ENCODE assay signal across 8 cellular contexts in the genomic region with DNA sequence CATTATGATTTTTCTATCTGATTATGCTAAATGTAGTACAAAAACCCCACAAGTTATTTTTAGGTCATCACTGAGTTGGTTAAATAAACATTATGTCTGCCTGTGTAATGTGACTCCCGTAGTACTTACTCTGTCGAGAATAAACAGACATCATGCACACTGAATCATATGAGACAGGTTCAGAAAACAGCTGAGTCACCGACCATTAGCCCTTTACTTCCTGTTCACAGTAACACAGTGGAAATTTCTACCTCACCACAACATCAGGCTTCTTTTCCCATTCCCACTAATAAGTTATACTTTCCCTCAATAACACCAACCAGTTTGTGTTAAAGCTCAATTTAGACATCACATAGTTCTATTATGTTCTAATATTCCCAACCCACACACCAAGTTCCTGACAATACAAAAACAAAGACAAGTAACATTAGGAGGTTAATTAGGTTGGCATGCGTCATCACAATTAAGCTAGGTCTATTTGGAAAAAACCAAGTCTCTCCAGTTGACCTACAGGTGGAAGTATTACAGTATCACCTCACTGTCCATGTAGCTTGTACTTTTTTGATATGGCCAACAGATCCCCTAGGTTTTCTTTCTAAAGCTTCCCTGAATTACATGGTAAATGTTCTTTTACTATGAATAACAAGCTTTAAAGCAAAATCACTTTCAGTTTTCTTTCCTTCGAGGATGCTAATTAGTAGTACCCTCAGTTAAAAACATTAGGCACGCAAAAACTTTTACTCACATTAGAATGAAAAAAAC.
DNase-seq lines count a peak whose midpoint lies in the region; ATAC-seq and TF ChIP-seq lines count a peak whose summit lies in the region.

No MANE protein-coding gene starts in this region.

- no peaks in the 10 kb centered on the region for H3K9me3 Mint-ChIP-seq in activated CD4-positive, alpha-beta T cell treated with anti-CD3 and anti-CD28 coated beads for 36 hours (ENCODE audit: low read depth)

- intact Hi-C loops in activated CD4-positive, alpha-beta T cell treated with anti-CD3 and anti-CD28 coated beads for 36 hours (cut with DNase I, micrococcal nuclease) = loop anchor here (1.0 to 5.0 kb wide), 4 partner anchors 30 to 270 kb away; a partner anchor contains a TSS
- intact Hi-C loops in OCI-LY7 (cut with micrococcal nuclease; ENCODE audit: unreplicated experiment) = no loop called here

- H3K4me1 ChIP-seq in OCI-LY7 (ENCODE audit: insufficient read depth, low read length, poor library complexity, severe bottlenecking) (peaks cover 9% of the 10 kb centered on the region), smooth muscle cell (ENCODE audit: low read depth) (peaks cover 15% of the 10 kb centered on the region)

- H3K27me3 ChIP-seq in smooth muscle cell (ENCODE audit: low read depth) = no peaks in the 10 kb centered on the region

- H3K36me3 ChIP-seq in OCI-LY7 (ENCODE audit: insufficient read depth, low read length) (0 out of 2 replicates have a peak, but pooled peaks cover 4% of the 10 kb centered on the region), smooth muscle cell (ENCODE audit: low read depth) (no peaks in the 10 kb centered on the region)

- no peak overlapping the region for H3K4me3 ChIP-seq in Jurkat, Clone E6-1 (ENCODE audit: low read length)
- H3K4me3 ChIP-seq in OCI-LY7 (ENCODE audit: low read depth, low read length, poor library complexity, severe bottlenecking) (no peak overlapping the region), smooth muscle cell (peak overlapping the region; percentile 16)

- TF ChIP-seq CTCF in OCI-LY7 (conservative IDR thresholded peaks at IDR 0.05; ENCODE audit: low read length) (no peak), smooth muscle cell (IDR thresholded peaks at IDR 0.05; ENCODE audit: borderline replicate concordance, insufficient read depth, poor library complexity, severe bottlenecking) (no peak)

- no peaks in the 10 kb centered on the region for H3K9me2 ChIP-seq in OCI-LY7 (ENCODE audit: insufficient read depth, low read length)

- CTCF ChIA-PET in activated CD4-positive, alpha-beta T cell treated with anti-CD3 and anti-CD28 coated beads for 36 hours (lab: Charles Lee) = interaction anchor here (0.6 to 0.7 kb wide), 2 partner anchors 10 to 389 kb away, joined by 3 read pairs; no protein-coding TSS in a partner anchor
- CTCF ChIA-PET in OCI-LY7 (lab: Charles Lee; ENCODE audit: unreplicated experiment) = no interaction called here

- peaks cover 18% of the 10 kb centered on the region for H3K36me3 Mint-ChIP-seq in activated CD4-positive, alpha-beta T cell treated with anti-CD3 and anti-CD28 coated beads for 36 hours (ENCODE audit: low read depth)

- H3K9ac ChIP-seq in smooth muscle cell (ENCODE audit: low read depth) = peak overlapping the region; percentile 70

- BruUV-seq in OCI-LY7 (replicated peaks; lab: Mats Ljungman, UMichigan) = no TSS peak

- peak; percentile 57 for DNase-seq in activated CD4-positive, alpha-beta T cell treated with anti-CD3 and anti-CD28 coated beads for 36 hours
- no peak for DNase-seq in activated CD4-positive, alpha-beta T cell treated with anti-CD3 and anti-CD28 coated beads for 1 hour
- DNase-seq in Jurkat, Clone E6-1 (ENCODE audit: low read depth, low spot score) = peak; percentile 60
- DNase-seq in OCI-LY7 (ENCODE audit: low spot score) (peak; percentile 11), astrocyte of the hippocampus (ENCODE audit: low read depth, low spot score) (peak; percentile 97), iPS-NIHi11 (ENCODE audit: low spot score) (peak; percentile 31), smooth muscle cell (lab: John Stamatoyannopoulos, UW; ENCODE audit: unreplicated experiment) (no peak)

- H3K27ac ChIP-seq in OCI-LY7 (ENCODE audit: low read depth, low read length, poor library complexity, severe bottlenecking) (no peak overlapping the region), smooth muscle cell (ENCODE audit: low read depth) (peak overlapping the region; percentile 94)

- H4K20me1 ChIP-seq in OCI-LY7 (ENCODE audit: insufficient read depth, low read length) (no peaks in the 10 kb centered on the region), smooth muscle cell (ENCODE audit: low read depth) (peaks cover 8% of the 10 kb centered on the region)

- WGBS in smooth muscle cell (ENCODE audit: low lambda C conversion rate) = 39% methylated on average over 6 of the region's 6 CpGs

- no peaks in the 10 kb centered on the region for H3K27me3 Mint-ChIP-seq in activated CD4-positive, alpha-beta T cell treated with anti-CD3 and anti-CD28 coated beads for 36 hours

- POLR2A ChIA-PET in activated CD4-positive, alpha-beta T cell treated with anti-CD3 and anti-CD28 coated beads for 36 hours (lab: Charles Lee) = interaction anchor here (1.0 kb wide), 1 partner anchor 90 kb away, joined by 4 read pairs; no protein-coding TSS in a partner anchor
- POLR2A ChIA-PET in OCI-LY7 (lab: Charles Lee) = no interaction called here

- H3K27ac Mint-ChIP-seq in activated CD4-positive, alpha-beta T cell treated with anti-CD3 and anti-CD28 coated beads for 36 hours = peak overlapping the region; percentile 88

- H3K4me3 Mint-ChIP-seq in activated CD4-positive, alpha-beta T cell treated with anti-CD3 and anti-CD28 coated beads for 36 hours = peak overlapping the region; percentile 15

- H3K4me1 Mint-ChIP-seq in activated CD4-positive, alpha-beta T cell treated with anti-CD3 and anti-CD28 coated beads for 36 hours = peaks cover 20% of the 10 kb centered on the region

- H3K79me2 ChIP-seq in OCI-LY7 (ENCODE audit: insufficient read depth, low read depth, low read length) = no peaks in the 10 kb centered on the region
- peaks cover 65% of the 10 kb centered on the region for H3K79me2 ChIP-seq in smooth muscle cell (ENCODE audit: low read depth)

- H3K4me2 ChIP-seq in OCI-LY7 (ENCODE audit: low read length) (peak overlapping the region; percentile 10), smooth muscle cell (peak overlapping the region; percentile 74)

- no peaks in the 10 kb centered on the region for H3F3A ChIP-seq in smooth muscle cell (ENCODE audit: low read depth)

- H2AFZ ChIP-seq in OCI-LY7 (ENCODE audit: low read length) (no peak overlapping the region), smooth muscle cell (ENCODE audit: low read depth) (no peak overlapping the region)

- H3K9me3 ChIP-seq in OCI-LY7 (ENCODE audit: low read length) (0 out of 2 replicates have a peak, but pooled peaks cover 4% of the 10 kb centered on the region), smooth muscle cell (replicated peaks; ENCODE audit: low read depth) (no peaks in the 10 kb centered on the region)

- peak; percentile 99 for ATAC-seq in activated CD4-positive, alpha-beta T cell treated with anti-CD3 and anti-CD28 coated beads for 36 hours
- peak; percentile 69 for ATAC-seq in GM21717 (IDR thresholded peaks at IDR 0.05; ENCODE audit: unreplicated experiment)

Comparison
In these comparisons a context has a peak if more than half of its experiments do, and no peak if none do; other contexts are left out.
1. DNase-seq: peak in activated CD4-positive, alpha-beta T cell treated with anti-CD3 and anti-CD28 coated beads for 36 hours (single experiment), Jurkat, Clone E6-1 (single experiment), OCI-LY7 (single experiment), astrocyte of the hippocampus (single experiment) and iPS-NIHi11 (single experiment); none in activated CD4-positive, alpha-beta T cell treated with anti-CD3 and anti-CD28 coated beads for 1 hour (single experiment) and smooth muscle cell (single experiment).